Comparison of ENCODE assay signal across 7 cellular contexts in genomic region chr4:109801895-109802319, GRCh38. TPM values are rescaled to one million over a fixed set of nuclear protein-coding genes. Genes with fewer than 3 reads are reported as not detected.
A peak's percentile ranks its signal among the peaks of the same experiment; 100 is the strongest.
DNase-seq lines count a peak whose midpoint lies in the region; ATAC-seq and TF ChIP-seq lines count a peak whose summit lies in the region.

Gene CFI, minus strand, starts transcription at chr4:109801999. Its CDS starts 28 bp downstream, at chr4:109801971.

- ATAC-seq in right lobe of liver: peak; percentile 78 to 86 (median 84)
- no peak for ATAC-seq in GM21528 (IDR thresholded peaks at IDR 0.05; ENCODE audit: low FRiP score, unreplicated experiment)
- no peak for ATAC-seq in GM18907 (IDR thresholded peaks at IDR 0.05; ENCODE audit: unreplicated experiment)

- intact Hi-C loops in right lobe of liver (cut with DNase I): no loop called here

- TF ChIP-seq POLR2A in right lobe of liver (IDR thresholded peaks at IDR 0.05): peak; percentile 44

- WGBS in right lobe of liver (ENCODE audit: insufficient coverage, low coverage, low lambda C conversion rate, missing lambda C conversion rate): 15% methylated on average over 2 of the region's 2 CpGs

- no peaks in the 10 kb centered on the region for H3K27me3 ChIP-seq in right lobe of liver

- peak; percentile 64 for DNase-seq in LHCN-M2 (ENCODE audit: low read depth)
- peak; percentile 55 to 78 for DNase-seq in dermis microvascular lymphatic vessel endothelial cell (ENCODE audit: low read depth in 2 of 2)
- DNase-seq in right lobe of liver: no peak
- DNase-seq in ureter (ENCODE audit: low spot score): no peak
- DNase-seq in DMS53 (lab: John Stamatoyannopoulos, UW): no peak

- TF ChIP-seq CTCF in right lobe of liver (IDR thresholded peaks at IDR 0.05): no peak

- H3K4me1 ChIP-seq in right lobe of liver: peaks cover 0 to 29% (median 8%) of the 10 kb centered on the region in 4 donors

- H3K36me3 ChIP-seq in right lobe of liver: no peaks in the 10 kb centered on the region

- H3K4me3 ChIP-seq in right lobe of liver: peak within 1 kb of the TSS; percentile 34 to 57 (median 56)

- H3K9me3 ChIP-seq in right lobe of liver: no peaks in the 10 kb centered on the region

- peak within 1 kb of the TSS; percentile 55 to 73 (median 63) for H3K27ac ChIP-seq in right lobe of liver

RNA-seq across cellular contexts. Expression of gene CFI, which starts in this region (rescaled TPM):
- total RNA-seq in LHCN-M2 (2014; rRNA removed) (0.83 and 0.98 TPM in 2 replicates), dermis microvascular lymphatic vessel endothelial cell (23.4 and 59.7 TPM in 2 replicates), right lobe of liver (100 to 1,000 TPM; 316 to 610 (median 469) TPM), ureter (21.3 TPM)
- not detected for polyA plus RNA-seq in LHCN-M2 (2012)

Comparison
In these comparisons a context has a peak if more than half of its experiments do, and no peak if none do; other contexts are left out.
1. Peak in DNase-seq in LHCN-M2; RNA of the gene not detected or under 1 TPM.
2. DNase-seq: peak in dermis microvascular lymphatic vessel endothelial cell (2 of 2); none in right lobe of liver (0 of 3), ureter (single experiment) and DMS53 (single experiment).
3. ATAC-seq: peak in right lobe of liver (4 of 4); none in GM21528 (single experiment) and GM18907 (single experiment).